In the genomic region with DNA sequence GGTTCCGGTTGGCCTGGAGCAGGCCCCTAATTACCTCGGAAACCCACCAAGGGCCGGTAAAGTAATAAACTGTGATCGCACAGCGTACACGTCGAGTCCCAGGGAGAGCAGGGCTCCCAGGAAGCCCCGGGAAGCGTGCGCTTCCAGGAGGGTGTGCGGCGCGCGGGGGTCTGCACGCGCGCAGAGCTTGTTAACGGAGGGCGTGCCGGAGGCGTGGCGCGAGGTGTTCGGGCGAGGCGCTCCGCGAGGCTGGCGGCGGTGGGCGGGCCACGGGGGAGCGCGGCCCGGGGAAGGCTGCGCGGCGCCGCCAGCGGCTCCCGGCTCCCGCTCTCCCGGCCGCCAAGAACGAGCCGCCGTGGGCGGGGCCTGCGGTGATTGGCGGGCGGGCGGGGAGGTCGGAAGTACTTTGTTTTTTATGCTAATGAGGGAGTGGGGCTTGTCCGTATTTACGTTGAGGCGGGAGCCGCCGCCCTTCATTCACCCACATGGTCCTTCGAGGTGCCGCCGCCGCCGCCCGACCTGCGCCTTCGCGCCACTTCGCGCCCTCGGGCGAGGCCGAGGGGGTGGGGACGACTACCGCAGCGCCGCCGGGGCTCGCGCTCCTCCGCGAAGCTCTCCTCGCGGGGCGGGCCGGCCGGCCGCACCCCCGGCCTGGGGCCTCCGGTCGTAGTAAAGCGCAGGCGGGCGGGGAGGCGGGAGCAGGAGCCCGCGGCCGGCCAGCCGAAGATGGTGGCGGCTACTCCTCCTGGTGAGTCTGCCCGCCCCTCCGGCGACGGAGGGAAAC, we compare ENCODE assay signal across 8 cellular contexts. TPM values are rescaled to one million over a fixed set of nuclear protein-coding genes. Genes with fewer than 3 reads are reported as not detected.
DNase-seq lines count a peak whose midpoint lies in the region; ATAC-seq and TF ChIP-seq lines count a peak whose summit lies in the region.

A gene (plus strand): TSS at position 476 of the 784 bp plus-strand sequence.

- in situ Hi-C loops in GM13976 (cut with MboI; ENCODE audit: low sequenced_read_pairs, unreplicated experiment) (no loop called here), transverse colon (cut with MboI; ENCODE audit: low pct_ligation_motif_present in 1 of 4, low pct_unique_long_range_greater_than_20kb in 1 of 4, low sequenced_read_pairs in 3 of 4) (no loop called here)

- H3K27me3 ChIP-seq in transverse colon, result peaks cover 11% of the 10 kb centered on the region

- H3K9me3 Mint-ChIP-seq in activated naive CD8-positive, alpha-beta T cell treated with anti-CD3 and anti-CD28 coated beads, Interleukin-2, amount 50 U/mL, for 24 hours, result no peaks in the 10 kb centered on the region

- 0% methylated on average over 17 of the region's 103 CpGs; no CpG with 5 or more reads in 1 of the 2 donors for WGBS in transverse colon (ENCODE audit: low coverage in 1 of 2), 2 donors

- H3K27ac ChIP-seq in transverse colon, result peak within 1 kb of the TSS; percentile 98 to 100 (median 99)

- DNase-seq in GM13976 (ENCODE audit: low spot score) (peak; percentile 89), NCI-H1436 (lab: John Stamatoyannopoulos, UW) (peak; percentile 87), T follicular helper cell (ENCODE audit: low read depth) (peak; percentile 80), cardiac septum (ENCODE audit: low spot score) (peak; percentile 93), pons (ENCODE audit: low spot score) (peak; percentile 87), transverse colon (peak; percentile 94)
- DNase-seq in activated naive CD8-positive, alpha-beta T cell treated with anti-CD3 and anti-CD28 coated beads, Interleukin-2, amount 50 U/mL, for 24 hours, result peak; percentile 90

- H3K36me3 ChIP-seq in transverse colon, result peaks cover 0 to 5% (median 0%) of the 10 kb centered on the region in 4 donors

- no peaks in the 10 kb centered on the region for H3K9me3 ChIP-seq in transverse colon

- peak within 1 kb of the TSS; percentile 90 to 100 (median 98) for H3K4me3 ChIP-seq in transverse colon

- peak; percentile 58 for ATAC-seq in HG02840 (IDR thresholded peaks at IDR 0.05; ENCODE audit: low FRiP score, unreplicated experiment)
- ATAC-seq in activated naive CD8-positive, alpha-beta T cell treated with anti-CD3 and anti-CD28 coated beads, Interleukin-2, amount 50 U/mL, for 24 hours, result peak; percentile 60

- no peak for TF ChIP-seq CTCF in GM13976 (IDR thresholded peaks at IDR 0.05; ENCODE audit: borderline replicate concordance, control extremely low read depth, extremely low read depth, insufficient read depth, missing control alignments)
- no peak for TF ChIP-seq CTCF in transverse colon (IDR thresholded peaks at IDR 0.05)

- intact Hi-C loops in cardiac septum (cut with DNase I), result no loop called here
- intact Hi-C loops in transverse colon (cut with DNase I; ENCODE audit: low total_unique reads), result no loop called here

- peak; percentile 66 for TF ChIP-seq POLR2A in transverse colon (IDR thresholded peaks at IDR 0.05)

- peaks cover 35% of the 10 kb centered on the region for H3K36me3 Mint-ChIP-seq in activated naive CD8-positive, alpha-beta T cell treated with anti-CD3 and anti-CD28 coated beads, Interleukin-2, amount 50 U/mL, for 24 hours (ENCODE audit: low read depth)

- peak within 1 kb of the TSS; percentile 90 for H3K4me3 Mint-ChIP-seq in activated naive CD8-positive, alpha-beta T cell treated with anti-CD3 and anti-CD28 coated beads, Interleukin-2, amount 50 U/mL, for 24 hours

- H3K4me1 ChIP-seq in transverse colon, result peaks cover 0 to 23% (median 13%) of the 10 kb centered on the region in 4 donors

- peak within 1 kb of the TSS; percentile 98 for H3K27ac Mint-ChIP-seq in activated naive CD8-positive, alpha-beta T cell treated with anti-CD3 and anti-CD28 coated beads, Interleukin-2, amount 50 U/mL, for 24 hours

- no peak for TF ChIP-seq EP300 in transverse colon (IDR thresholded peaks at IDR 0.05; ENCODE audit: low read depth)

- peaks cover 68% of the 10 kb centered on the region for H3K4me1 Mint-ChIP-seq in activated naive CD8-positive, alpha-beta T cell treated with anti-CD3 and anti-CD28 coated beads, Interleukin-2, amount 50 U/mL, for 24 hours

- no peaks in the 10 kb centered on the region for H3K27me3 Mint-ChIP-seq in activated naive CD8-positive, alpha-beta T cell treated with anti-CD3 and anti-CD28 coated beads, Interleukin-2, amount 50 U/mL, for 24 hours

RNA-seq across cellular contexts. Expression of the gene that starts here (rescaled TPM):
- 0.65 TPM for total RNA-seq in cardiac septum
- 1 to 10 TPM; 1.1 to 8.1 (median 2.2) TPM for total RNA-seq in transverse colon

Comparison
In these comparisons a context has a peak if more than half of its experiments do, and no peak if none do; other contexts are left out.
1. Peak in every context shown above with its lines: DNase-seq, ATAC-seq, H3K4me3 ChIP-seq and H3K27ac ChIP-seq.
2. Peak in DNase-seq in cardiac septum; RNA of the gene not detected or under 1 TPM.